In genomic region chr17:80885922-80886582, GRCh38 we compare ENCODE assay signal across 23 cellular contexts.
DNase-seq lines count a peak whose midpoint lies in the region; ATAC-seq, FAIRE-seq and TF ChIP-seq lines count a peak whose summit lies in the region.
"Had no signal": no experiment of that assay in that cellular context is flagged by ENCODE, and none has a peak within 500 bp of the region (broad histone marks: within the 10 kb centered on the region; RNA-seq: fewer than 3 reads in every experiment).

No MANE protein-coding gene starts in this region.

- FAIRE-seq in GM12892 (lab: Jason Lieb, UNC), result peak; percentile 66
- FAIRE-seq: A549, colon, G401.6 had no signal

- ATAC-seq in activated CD8-positive, alpha-beta T cell treated with anti-CD3 and anti-CD28 coated beads, Interleukin-2, amount 10 ng/mL, durations not matched to agents 7 days and 5 days, result no peak
- ATAC-seq in activated CD8-positive, alpha-beta T cell treated with anti-CD3 and anti-CD28 coated beads for 36 hours, result no peak
- no peak for ATAC-seq in central memory CD8-positive, alpha-beta T cell (replicated peaks; ENCODE audit: extremely low read depth, poor library complexity, severe bottlenecking)
- no peak for ATAC-seq in GM19463 (IDR thresholded peaks at IDR 0.05; ENCODE audit: unreplicated experiment)
- ATAC-seq: A549; heart left ventricle; naive thymus-derived CD4-positive, alpha-beta T cell; PC-3 had no signal

- POLR2A ChIA-PET in activated CD8-positive, alpha-beta T cell treated with anti-CD3 and anti-CD28 coated beads, Interleukin-2, amount 10 ng/mL, durations not matched to agents 7 days and 5 days (lab: Charles Lee), result no interaction called here
- POLR2A ChIA-PET in activated CD8-positive, alpha-beta T cell treated with anti-CD3 and anti-CD28 coated beads for 36 hours (lab: Charles Lee), result interaction anchor here (0.7 kb wide), 1 partner anchor 613 kb away, joined by 3 read pairs; no protein-coding TSS in a partner anchor
- POLR2A ChIA-PET in HEK293T (lab: Yijun Ruan, JAX), result no interaction called here

- no peak overlapping the region for H3K4me3 Mint-ChIP-seq in activated CD8-positive, alpha-beta T cell treated with anti-CD3 and anti-CD28 coated beads, Interleukin-2, amount 10 ng/mL, durations not matched to agents 7 days and 5 days
- no peak overlapping the region for H3K4me3 Mint-ChIP-seq in activated CD8-positive, alpha-beta T cell treated with anti-CD3 and anti-CD28 coated beads for 36 hours
- no peak overlapping the region for H3K4me3 Mint-ChIP-seq in central memory CD8-positive, alpha-beta T cell
- H3K4me3 Mint-ChIP-seq: immature natural killer cell had no signal

- no peak for DNase-seq in activated CD8-positive, alpha-beta T cell treated with anti-CD3 and anti-CD28 coated beads, Interleukin-2, amount 10 ng/mL, durations not matched to agents 7 days and 5 days
- no peak for DNase-seq in activated CD8-positive, alpha-beta T cell treated with anti-CD3 and anti-CD28 coated beads for 36 hours
- DNase-seq in GM12892 (ENCODE audit: insufficient read length), result no peak
- DNase-seq in central memory CD8-positive, alpha-beta T cell (ENCODE audit: low spot score in 2 of 2), result no peak
- DNase-seq in posterior vena cava (ENCODE audit: low spot score), result peak; percentile 66
- DNase-seq in NCI-H82 treated with DMSO at 0.1 percent for 48 hours (lab: John Stamatoyannopoulos, UW; ENCODE audit: unreplicated experiment), result no peak
- no peak for DNase-seq in HEK293T (ENCODE audit: extremely low spot score)
- DNase-seq: activated CD4-positive, alpha-beta T cell treated with anti-CD3 and anti-CD28 coated beads for 1 hour; activated CD8-positive, alpha-beta memory T cell treated with anti-CD3 and anti-CD28 coated beads, Interleukin-2, amount 50 U/mL, for 48 hours; activated naive CD4-positive, alpha-beta T cell; CD4-positive, CD25-positive, alpha-beta regulatory T cell; H7; immature natural killer cell; mammary epithelial cell; naive thymus-derived CD4-positive, alpha-beta T cell; NCI-H748 treated with DMSO at 0.1 percent for 48 hours; PC-3; T1000 had no signal

- no peaks in the 10 kb centered on the region for H3K27me3 Mint-ChIP-seq in activated CD8-positive, alpha-beta T cell treated with anti-CD3 and anti-CD28 coated beads, Interleukin-2, amount 10 ng/mL, durations not matched to agents 7 days and 5 days (ENCODE audit: low read depth)
- no peaks in the 10 kb centered on the region for H3K27me3 Mint-ChIP-seq in activated CD8-positive, alpha-beta T cell treated with anti-CD3 and anti-CD28 coated beads for 36 hours
- no peaks in the 10 kb centered on the region for H3K27me3 Mint-ChIP-seq in central memory CD8-positive, alpha-beta T cell
- H3K27me3 Mint-ChIP-seq: CD4-positive, CD25-positive, alpha-beta regulatory T cell; naive thymus-derived CD4-positive, alpha-beta T cell had no signal

- CTCF ChIA-PET in activated CD8-positive, alpha-beta T cell treated with anti-CD3 and anti-CD28 coated beads, Interleukin-2, amount 10 ng/mL, durations not matched to agents 7 days and 5 days (lab: Charles Lee), result no interaction called here
- CTCF ChIA-PET in activated CD8-positive, alpha-beta T cell treated with anti-CD3 and anti-CD28 coated beads for 36 hours (lab: Charles Lee), result interaction anchor here (1.0 to 1.2 kb wide), 3 partner anchors 8 to 84 kb away, joined by 3 read pairs; no protein-coding TSS in a partner anchor
- CTCF ChIA-PET in HEK293T (lab: Yijun Ruan, JAX), result interaction anchor here (2.8 kb wide), 1 partner anchor 13 kb away, joined by 7 read pairs; no protein-coding TSS in a partner anchor

- TF ChIP-seq CTCF in activated CD8-positive, alpha-beta T cell treated with anti-CD3 and anti-CD28 coated beads for 36 hours (IDR thresholded peaks at IDR 0.05), result no peak

- peaks cover 39% of the 10 kb centered on the region for H3K4me1 Mint-ChIP-seq in activated CD8-positive, alpha-beta T cell treated with anti-CD3 and anti-CD28 coated beads, Interleukin-2, amount 10 ng/mL, durations not matched to agents 7 days and 5 days (ENCODE audit: low read depth)
- peaks cover 22% of the 10 kb centered on the region for H3K4me1 Mint-ChIP-seq in activated CD8-positive, alpha-beta T cell treated with anti-CD3 and anti-CD28 coated beads for 36 hours (ENCODE audit: low read depth)
- H3K4me1 Mint-ChIP-seq in central memory CD8-positive, alpha-beta T cell, result peaks cover 26% of the 10 kb centered on the region

- TF ChIP-seq POLR2A in GM12892 (IDR thresholded peaks at IDR 0.05; ENCODE audit: low read depth, low read length), result no peak

- peak overlapping the region; percentile 69 for H3K27ac Mint-ChIP-seq in activated CD8-positive, alpha-beta T cell treated with anti-CD3 and anti-CD28 coated beads, Interleukin-2, amount 10 ng/mL, durations not matched to agents 7 days and 5 days
- no peak overlapping the region for H3K27ac Mint-ChIP-seq in activated CD8-positive, alpha-beta T cell treated with anti-CD3 and anti-CD28 coated beads for 36 hours
- peak overlapping the region; percentile 82 for H3K27ac Mint-ChIP-seq in central memory CD8-positive, alpha-beta T cell (ENCODE audit: low read depth)
- H3K27ac Mint-ChIP-seq: immature natural killer cell had no signal

- no peaks in the 10 kb centered on the region for H3K9me3 Mint-ChIP-seq in activated CD8-positive, alpha-beta T cell treated with anti-CD3 and anti-CD28 coated beads, Interleukin-2, amount 10 ng/mL, durations not matched to agents 7 days and 5 days (ENCODE audit: insufficient read depth)
- no peaks in the 10 kb centered on the region for H3K9me3 Mint-ChIP-seq in activated CD8-positive, alpha-beta T cell treated with anti-CD3 and anti-CD28 coated beads for 36 hours
- no peaks in the 10 kb centered on the region for H3K9me3 Mint-ChIP-seq in central memory CD8-positive, alpha-beta T cell
- H3K9me3 Mint-ChIP-seq: CD4-positive, CD25-positive, alpha-beta regulatory T cell; immature natural killer cell; naive thymus-derived CD4-positive, alpha-beta T cell had no signal

- peaks cover 73% of the 10 kb centered on the region for H3K36me3 Mint-ChIP-seq in activated CD8-positive, alpha-beta T cell treated with anti-CD3 and anti-CD28 coated beads, Interleukin-2, amount 10 ng/mL, durations not matched to agents 7 days and 5 days (ENCODE audit: low read depth)
- peaks cover 52% of the 10 kb centered on the region for H3K36me3 Mint-ChIP-seq in activated CD8-positive, alpha-beta T cell treated with anti-CD3 and anti-CD28 coated beads for 36 hours (ENCODE audit: low read depth)
- peaks cover 31% of the 10 kb centered on the region for H3K36me3 Mint-ChIP-seq in central memory CD8-positive, alpha-beta T cell (ENCODE audit: insufficient read depth)

- intact Hi-C loops in activated CD8-positive, alpha-beta T cell treated with anti-CD3 and anti-CD28 coated beads for 36 hours (cut with micrococcal nuclease), result no loop called here
- intact Hi-C loops in posterior vena cava (cut with DNase I), result no loop called here

TF ChIP-seq in HEK293T, 16 proteins besides CTCF, POLR2A, EP300 and RAD21:
- TF ChIP-seq SUZ12 (IDR thresholded peaks at IDR 0.05) (no peak), ZNF384 (IDR thresholded peaks at IDR 0.05) (no peak), ELF4 (IDR thresholded peaks at IDR 0.05) (no peak), L3MBTL2 (conservative IDR thresholded peaks at IDR 0.05) (no peak), PKNOX1 (IDR thresholded peaks at IDR 0.05) (no peak), HDGF (IDR thresholded peaks at IDR 0.05; ENCODE audit: borderline replicate concordance) (no peak), FOXM1 (IDR thresholded peaks at IDR 0.05; ENCODE audit: borderline replicate concordance) (no peak), TARDBP (IDR thresholded peaks at IDR 0.05) (no peak), FOXK2 (IDR thresholded peaks at IDR 0.05) (no peak), LEF1 (IDR thresholded peaks at IDR 0.05; ENCODE audit: borderline replicate concordance) (no peak), FOXA1 (IDR thresholded peaks at IDR 0.05) (no peak), BHLHE40 (IDR thresholded peaks at IDR 0.05; ENCODE audit: borderline replicate concordance) (no peak), CTBP1 (IDR thresholded peaks at IDR 0.05; ENCODE audit: borderline replicate concordance) (no peak)
